11 cellular contexts compared by ENCODE assay signal in the genomic region with DNA sequence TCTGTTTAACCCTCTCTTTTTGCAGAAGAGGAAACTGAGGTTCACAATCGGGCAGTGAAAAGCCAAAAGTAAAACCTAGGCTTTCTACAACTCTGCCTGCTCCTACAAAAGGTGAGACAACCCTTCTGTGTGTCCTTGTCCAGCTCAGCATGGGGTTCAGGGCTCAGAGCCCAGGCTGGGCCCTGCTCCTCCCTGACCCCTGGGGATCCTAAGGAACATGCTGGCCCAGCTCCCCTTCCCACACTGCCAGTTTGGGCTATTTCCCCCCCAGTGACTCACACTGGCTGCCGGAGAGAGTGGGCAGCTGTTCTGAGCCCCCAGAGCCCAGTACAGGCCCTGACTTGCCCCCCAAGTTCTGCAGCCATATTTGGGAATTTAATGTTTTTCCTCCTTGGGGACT. TPM values are rescaled to one million over a fixed set of nuclear protein-coding genes. Genes with fewer than 3 reads are reported as not detected.
DNase-seq lines count a peak whose midpoint lies in the region; ATAC-seq, FAIRE-seq and TF ChIP-seq lines count a peak whose summit lies in the region.
"Had no signal": no experiment of that assay in that cellular context is flagged by ENCODE, and none has a peak within 500 bp of the region (broad histone marks: within the 10 kb centered on the region; RNA-seq: fewer than 3 reads in every experiment).

No MANE protein-coding gene starts in this region.

- H3K36me3 ChIP-seq in MG63 = no peaks in the 10 kb centered on the region
- no peaks in the 10 kb centered on the region for H3K36me3 ChIP-seq in brain microvascular endothelial cell (replicated peaks)
- no peaks in the 10 kb centered on the region for H3K36me3 ChIP-seq in liver (ENCODE audit: control insufficient read depth in 4 of 4, insufficient read depth in 3 of 4, low read depth in 1 of 4, low read length in 3 of 4)
- H3K36me3 ChIP-seq in kidney (ENCODE audit: control insufficient read depth in 1 of 2, insufficient read depth in 2 of 2, low read length in 2 of 2) = no peaks in the 10 kb centered on the region

- ATAC-seq in stimulated activated memory B cell treated with anti-CD40 and anti-IgM and Interleukin-4, amounts not matched to agents 10 μg/mL and 1 μg/mL and 100 μg/mL, for 72 hours = no peak
- no peak for ATAC-seq in GM19467 (IDR thresholded peaks at IDR 0.05; ENCODE audit: unreplicated experiment)
- ATAC-seq: activated CD4-positive, CD25-positive, alpha-beta regulatory T cell treated with anti-CD3 and anti-CD28 coated beads, Interleukin-2, amount 50 U/mL, for 24 hours; HCT116 had no signal

- H3K4me3 Mint-ChIP-seq in stimulated activated memory B cell treated with anti-CD40 and anti-IgM and Interleukin-4, amounts not matched to agents 10 μg/mL and 1 μg/mL and 100 μg/mL, for 72 hours = peak overlapping the region; percentile 50

- intact Hi-C loops in kidney (cut with DNase I) = no loop called here

- H3K27ac ChIP-seq in brain microvascular endothelial cell = peak overlapping the region; percentile 22
- peak overlapping the region; percentile 40 to 45 for H3K27ac ChIP-seq in liver (ENCODE audit: low read depth in 1 of 2, low read length in 2 of 2)
- H3K27ac ChIP-seq in kidney (ENCODE audit: low read depth in 2 of 2, low read length in 2 of 2) = no peak overlapping the region

- H3K9me3 Mint-ChIP-seq in stimulated activated memory B cell treated with anti-CD40 and anti-IgM and Interleukin-4, amounts not matched to agents 10 μg/mL and 1 μg/mL and 100 μg/mL, for 72 hours = no peaks in the 10 kb centered on the region

- no peaks in the 10 kb centered on the region for H3K9me3 ChIP-seq in MG63
- no peaks in the 10 kb centered on the region for H3K9me3 ChIP-seq in liver (ENCODE audit: control insufficient read depth in 4 of 4, low read length in 3 of 4)
- H3K9me3 ChIP-seq in kidney (ENCODE audit: control insufficient read depth in 1 of 2, low read length in 2 of 2) = no peaks in the 10 kb centered on the region

- H3K27ac Mint-ChIP-seq in stimulated activated memory B cell treated with anti-CD40 and anti-IgM and Interleukin-4, amounts not matched to agents 10 μg/mL and 1 μg/mL and 100 μg/mL, for 72 hours = peak overlapping the region; percentile 9

- H3K27me3 ChIP-seq in MG63 (no peaks in the 10 kb centered on the region), brain microvascular endothelial cell (replicated peaks) (no peaks in the 10 kb centered on the region), liver (ENCODE audit: control insufficient read depth in 4 of 4, insufficient read depth in 4 of 4, low read length in 3 of 4) (no peaks in the 10 kb centered on the region)

- TF ChIP-seq CTCF in brain microvascular endothelial cell (IDR thresholded peaks at IDR 0.05; ENCODE audit: low read depth, low read length, missing control alignments) = no peak
- no peak for TF ChIP-seq CTCF in liver (IDR thresholded peaks at IDR 0.05; ENCODE audit: low read depth, low read length, missing input control)
- TF ChIP-seq CTCF in kidney (IDR thresholded peaks at IDR 0.05; ENCODE audit: borderline replicate concordance, extremely low read depth, insufficient read depth) = no peak

- no peak for TF ChIP-seq RAD21 in liver (IDR thresholded peaks at IDR 0.05)

- H3K36me3 Mint-ChIP-seq in stimulated activated memory B cell treated with anti-CD40 and anti-IgM and Interleukin-4, amounts not matched to agents 10 μg/mL and 1 μg/mL and 100 μg/mL, for 72 hours = peaks cover 6% of the 10 kb centered on the region

- H3K4me1 ChIP-seq in liver (ENCODE audit: control insufficient read depth in 4 of 4, insufficient read depth in 4 of 4, low read length in 3 of 4) = peaks cover 7 to 40% (median 22%) of the 10 kb centered on the region in 4 donors
- H3K4me1 ChIP-seq in kidney (ENCODE audit: control insufficient read depth in 1 of 2, insufficient read depth in 1 of 2, low read depth in 1 of 2, low read length in 2 of 2) = peaks cover 8 to 24% of the 10 kb centered on the region in 2 donors

- H3K4me3 ChIP-seq in MG63 (no peak overlapping the region), brain microvascular endothelial cell (ENCODE audit: low read depth, low read length) (no peak overlapping the region), liver (ENCODE audit: low read depth in 1 of 3, low read length in 3 of 3) (no peak overlapping the region), kidney (ENCODE audit: low read length in 2 of 2) (peak overlapping the region in 1 of 2 donors; percentile 67)

- in situ Hi-C loops in brain microvascular endothelial cell (cut with HindIII; ENCODE audit: low pct_ligation_motif_present, low sequenced_read_pairs) = no loop called here

- H3K9ac ChIP-seq in liver (ENCODE audit: low read depth in 1 of 2, low read length in 2 of 2) (no peak overlapping the region), kidney (ENCODE audit: low read length in 2 of 2) (peak overlapping the region in 1 of 2 donors; percentile 19)

- peaks cover 38% of the 10 kb centered on the region for H3K4me1 Mint-ChIP-seq in stimulated activated memory B cell treated with anti-CD40 and anti-IgM and Interleukin-4, amounts not matched to agents 10 μg/mL and 1 μg/mL and 100 μg/mL, for 72 hours

- WGBS in liver = 76% methylated on average over 2 of the region's 2 CpGs

- DNase-seq in MG63 = peak; percentile 29
- no peak for DNase-seq in brain microvascular endothelial cell
- no peak for DNase-seq in RPMI8226
- no peak for DNase-seq in kidney
- DNase-seq in ecto neural progenitor cell (ENCODE audit: low spot score) = no peak

- FAIRE-seq in kidney (lab: Jason Lieb, UNC) = no peak
- FAIRE-seq: frontal cortex had no signal

- H3K27me3 Mint-ChIP-seq in stimulated activated memory B cell treated with anti-CD40 and anti-IgM and Interleukin-4, amounts not matched to agents 10 μg/mL and 1 μg/mL and 100 μg/mL, for 72 hours = no peaks in the 10 kb centered on the region

TF ChIP-seq in liver, 16 proteins besides CTCF, POLR2A, EP300 and RAD21 (continues in another document):
- TF ChIP-seq SP1 (IDR thresholded peaks at IDR 0.05) = no peak
- no peak for TF ChIP-seq GABPA (IDR thresholded peaks at IDR 0.05 in 1 of 2, conservative IDR thresholded peaks at IDR 0.05 in 1 of 2)
- TF ChIP-seq, protein P1, sequence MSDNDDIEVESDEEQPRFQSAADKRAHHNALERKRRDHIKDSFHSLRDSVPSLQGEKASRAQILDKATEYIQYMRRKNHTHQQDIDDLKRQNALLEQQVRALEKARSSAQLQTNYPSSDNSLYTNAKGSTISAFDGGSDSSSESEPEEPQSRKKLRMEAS (IDR thresholded peaks at IDR 0.05) = no peak
- no peak for TF ChIP-seq TAF1 (conservative IDR thresholded peaks at IDR 0.05)
- TF ChIP-seq EGR1 (IDR thresholded peaks at IDR 0.05; ENCODE audit: low read depth in 2 of 2) = no peak
- TF ChIP-seq, protein P2, sequence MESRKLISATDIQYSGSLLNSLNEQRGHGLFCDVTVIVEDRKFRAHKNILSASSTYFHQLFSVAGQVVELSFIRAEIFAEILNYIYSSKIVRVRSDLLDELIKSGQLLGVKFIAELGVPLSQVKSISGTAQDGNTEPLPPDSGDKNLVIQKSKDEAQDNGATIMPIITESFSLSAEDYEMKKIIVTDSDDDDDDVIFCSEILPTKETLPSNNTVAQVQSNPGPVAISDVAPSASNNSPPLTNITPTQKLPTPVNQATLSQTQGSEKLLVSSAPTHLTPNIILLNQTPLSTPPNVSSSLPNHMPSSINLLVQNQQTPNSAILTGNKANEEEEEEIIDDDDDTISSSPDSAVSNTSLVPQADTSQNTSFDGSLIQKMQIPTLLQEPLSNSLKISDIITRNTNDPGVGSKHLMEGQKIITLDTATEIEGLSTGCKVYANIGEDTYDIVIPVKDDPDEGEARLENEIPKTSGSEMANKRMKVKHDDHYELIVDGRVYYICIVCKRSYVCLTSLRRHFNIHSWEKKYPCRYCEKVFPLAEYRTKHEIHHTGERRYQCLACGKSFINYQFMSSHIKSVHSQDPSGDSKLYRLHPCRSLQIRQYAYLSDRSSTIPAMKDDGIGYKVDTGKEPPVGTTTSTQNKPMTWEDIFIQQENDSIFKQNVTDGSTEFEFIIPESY (IDR thresholded peaks at IDR 0.05) = no peak
- TF ChIP-seq JUND (IDR thresholded peaks at IDR 0.05) = no peak
- no peak for TF ChIP-seq NR2F2 (IDR thresholded peaks at IDR 0.05)
- TF ChIP-seq HNF4G (IDR thresholded peaks at IDR 0.05) = no peak
- no peak for TF ChIP-seq HNF4A (conservative IDR thresholded peaks at IDR 0.05)
- TF ChIP-seq, protein P3, sequence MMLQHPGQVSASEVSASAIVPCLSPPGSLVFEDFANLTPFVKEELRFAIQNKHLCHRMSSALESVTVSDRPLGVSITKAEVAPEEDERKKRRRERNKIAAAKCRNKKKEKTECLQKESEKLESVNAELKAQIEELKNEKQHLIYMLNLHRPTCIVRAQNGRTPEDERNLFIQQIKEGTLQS (IDR thresholded peaks at IDR 0.05) = no peak
- no peak for TF ChIP-seq YY1 (IDR thresholded peaks at IDR 0.05)
- no peak for TF ChIP-seq FOXA2 (IDR thresholded peaks at IDR 0.05)

RNA-seq across cellular contexts. Expression of a gene that starts 8.9 kb away (rescaled TPM):
- total RNA-seq in MG63 (2014; rRNA removed; shearing (Covaris generic); ENCODE audit: low replicate concordance) = 0.10 TPM in 1 of 2 replicates, not detected in the other
- total RNA-seq in liver (1 to 10 TPM; 2.4 to 3.3 TPM), kidney (9.7 TPM)
- polyA plus RNA-seq in liver (1 to 10 TPM; 1.6 to 1.8 TPM), kidney (ENCODE audit: insufficient read depth, low read depth, low replicate concordance) (6.4 TPM)

RNA-seq across cellular contexts. Expression of a gene that starts 8.9 kb away (rescaled TPM):
- not detected in 2 replicates for total RNA-seq in MG63 (2014; rRNA removed; shearing (Covaris generic); ENCODE audit: low replicate concordance)
- under 1 TPM in 1 of 2 donors, not detected in 1; 0.50 TPM for total RNA-seq in liver
- polyA plus RNA-seq in liver = under 1 TPM in 1 of 2 donors, not detected in 1; 0.14 TPM
- 4.3 TPM for total RNA-seq in kidney
- not detected for polyA plus RNA-seq in kidney (ENCODE audit: insufficient read depth, low read depth, low replicate concordance)

RNA-seq across cellular contexts. Expression of a gene that starts 17.4 kb away (rescaled TPM):
- 12.6 and 19.1 TPM in 2 replicates for total RNA-seq in MG63 (2014; rRNA removed; shearing (Covaris generic); ENCODE audit: low replicate concordance)
- total RNA-seq in liver (10 to 100 TPM; 13.0 to 20.3 TPM), kidney (58.6 TPM)
- polyA plus RNA-seq in liver (10 to 100 TPM; 16.6 to 29.5 TPM), kidney (ENCODE audit: insufficient read depth, low read depth, low replicate concordance) (29.8 TPM)

RNA-seq across cellular contexts. Expression of a gene that starts 40.8 kb away (rescaled TPM):
- 35.8 and 52.2 TPM in 2 replicates for total RNA-seq in MG63 (2014; rRNA removed; shearing (Covaris generic); ENCODE audit: low replicate concordance)
- total RNA-seq in liver (10 to 100 TPM; 62.5 to 65.9 TPM), kidney (61.7 TPM)
- polyA plus RNA-seq in liver (10 to 100 TPM; 40.0 to 41.4 TPM), kidney (ENCODE audit: insufficient read depth, low read depth, low replicate concordance) (40.2 TPM)

Comparison
In these comparisons a context has a peak if more than half of its experiments do, and no peak if none do; other contexts are left out.
1. H3K27ac ChIP-seq: peak in brain microvascular endothelial cell (single experiment) and liver (2 of 2); none in kidney (0 of 2).